ENCODE assay signal across 20 cellular contexts in the genomic region with DNA sequence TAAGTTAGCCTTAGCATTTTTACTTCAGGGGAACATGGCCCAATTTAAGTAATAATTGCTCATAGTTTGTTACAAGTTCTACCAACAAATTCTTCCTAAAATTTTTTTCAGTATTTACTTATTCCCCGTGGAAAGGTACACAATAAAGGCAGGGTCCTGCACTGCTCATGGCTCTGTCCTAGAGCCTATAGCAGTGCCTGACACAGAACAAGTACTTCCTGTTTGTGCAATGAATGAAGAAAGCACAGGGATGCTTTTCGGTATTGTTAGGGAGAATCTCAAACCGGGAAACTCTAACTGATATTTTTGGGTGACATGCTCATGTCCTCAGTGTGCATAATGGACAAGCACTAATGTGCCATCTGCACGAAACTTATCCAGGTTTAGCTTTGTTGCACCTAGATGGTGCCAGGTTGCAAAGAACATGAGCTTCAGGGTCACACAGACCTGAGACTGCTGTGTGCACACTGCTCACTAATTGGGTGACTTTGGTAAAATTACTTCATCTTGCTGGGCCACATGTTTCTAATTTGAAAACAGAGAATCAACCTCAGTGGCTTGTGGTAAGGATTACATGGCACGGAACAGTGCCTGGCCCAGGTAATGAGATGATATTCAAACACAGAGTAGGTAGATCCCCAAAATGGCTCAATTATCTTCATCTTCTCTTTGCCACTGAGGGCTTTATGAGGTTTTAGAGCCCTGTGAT.
A peak's percentile ranks its signal among the peaks of the same experiment; 100 is the strongest.
DNase-seq lines count a peak whose midpoint lies in the region; ATAC-seq, FAIRE-seq and TF ChIP-seq lines count a peak whose summit lies in the region.
"Had no signal": no experiment of that assay in that cellular context is flagged by ENCODE, and none has a peak within 500 bp of the region (broad histone marks: within the 10 kb centered on the region; RNA-seq: fewer than 3 reads in every experiment).

No MANE protein-coding gene starts in this region.

- H3K9me3 Mint-ChIP-seq in GM23338: no peaks in the 10 kb centered on the region

- intact Hi-C loops in sciatic nerve (cut with DNase I): no loop called here
- intact Hi-C loops in heart right ventricle (cut with DNase I): no loop called here

- H3K27ac ChIP-seq in GM23338 (ENCODE audit: low read depth) (no peak overlapping the region), small intestine (ENCODE audit: low read depth in 1 of 2, low read length in 1 of 2) (no peak overlapping the region), heart right ventricle (no peak overlapping the region)
- H3K27ac ChIP-seq: right lobe of liver, tibial artery had no signal

- TF ChIP-seq CTCF in GM12865 (IDR thresholded peaks at IDR 0.05; ENCODE audit: insufficient read depth, low read depth, low read length, missing control alignments): no peak
- TF ChIP-seq CTCF in GM23338 (conservative IDR thresholded peaks at IDR 0.05; ENCODE audit: low read depth in 2 of 2): no peak
- TF ChIP-seq CTCF in heart right ventricle (IDR thresholded peaks at IDR 0.05): no peak

- WGBS in small intestine, 3 donors: 78 to 83% (median 82%) methylated on average over 5 of the region's 5 CpGs
- WGBS in heart right ventricle, 2 donors: 85 to 94% methylated on average over 5 of the region's 5 CpGs

- no peaks in the 10 kb centered on the region for H3K27me3 ChIP-seq in GM23338 (ENCODE audit: insufficient read depth)
- H3K27me3 ChIP-seq in small intestine (ENCODE audit: control insufficient read depth in 2 of 2, insufficient read depth in 2 of 2, low read length in 2 of 2): no peaks in the 10 kb centered on the region
- no peaks in the 10 kb centered on the region for H3K27me3 ChIP-seq in heart right ventricle
- H3K27me3 ChIP-seq: right lobe of liver, tibial artery had no signal

- H3K36me3 ChIP-seq in GM23338 (ENCODE audit: insufficient read depth) (no peaks in the 10 kb centered on the region), small intestine (ENCODE audit: control insufficient read depth in 2 of 2, insufficient read depth in 2 of 2, low read length in 2 of 2) (no peaks in the 10 kb centered on the region), heart right ventricle (no peaks in the 10 kb centered on the region)
- H3K36me3 ChIP-seq: right lobe of liver, tibial artery had no signal

- no peaks in the 10 kb centered on the region for H4K20me1 ChIP-seq in GM23338 (replicated peaks; ENCODE audit: insufficient read depth)

- H3K4me3 Mint-ChIP-seq in GM23338: no peak overlapping the region
- H3K4me3 Mint-ChIP-seq: activated naive CD8-positive, alpha-beta T cell; CD4-positive, alpha-beta memory T cell had no signal

- DNase-seq in GM12865 (ENCODE audit: low read depth) (peak; percentile 54), GM23338 (ENCODE audit: low spot score) (no peak), sciatic nerve (ENCODE audit: low spot score) (no peak), small intestine (no peak), GF-D8 (lab: John Stamatoyannopoulos, UW) (no peak), heart right ventricle (no peak)
- DNase-seq: CD4-positive, alpha-beta memory T cell; dermis blood vessel endothelial cell; glutamatergic neuron; MM.1S; NCI-H1930; NCI-H69; right lobe of liver; stimulated activated CD4-positive, alpha-beta T cell treated with anti-CD3 and anti-CD28 coated beads, Interleukin-4, amount 100 ng/mL, for 1 hour; tibial artery had no signal

- H3K9me2 ChIP-seq in GM23338 (ENCODE audit: insufficient read depth): no peaks in the 10 kb centered on the region

- no peaks in the 10 kb centered on the region for H3K27me3 Mint-ChIP-seq in GM23338 (ENCODE audit: insufficient read depth, low read depth, poor library complexity)

- no peaks in the 10 kb centered on the region for H3F3A ChIP-seq in GM23338 (replicated peaks; ENCODE audit: low read depth)

- no peaks in the 10 kb centered on the region for H3K9me3 ChIP-seq in small intestine (ENCODE audit: control insufficient read depth, low read depth)
- H3K9me3 ChIP-seq in heart right ventricle: no peaks in the 10 kb centered on the region
- H3K9me3 ChIP-seq: right lobe of liver, tibial artery had no signal

- H3K27ac Mint-ChIP-seq in GM23338: no peak overlapping the region
- H3K27ac Mint-ChIP-seq: activated naive CD8-positive, alpha-beta T cell; CD4-positive, alpha-beta memory T cell had no signal

- H3K4me1 ChIP-seq in GM23338 (ENCODE audit: insufficient read depth) (no peaks in the 10 kb centered on the region), small intestine (ENCODE audit: control insufficient read depth in 2 of 2, insufficient read depth in 1 of 2, low read depth in 1 of 2, low read length in 1 of 2) (no peaks in the 10 kb centered on the region), heart right ventricle (no peaks in the 10 kb centered on the region)
- H3K4me1 ChIP-seq: right lobe of liver, tibial artery had no signal

- H3K4me2 ChIP-seq in GM23338: no peak overlapping the region

- no peaks in the 10 kb centered on the region for H3K36me3 Mint-ChIP-seq in GM23338 (ENCODE audit: low read depth)
- H3K36me3 Mint-ChIP-seq: activated naive CD8-positive, alpha-beta T cell; CD4-positive, alpha-beta memory T cell had no signal

- H3K4me3 ChIP-seq in GM12865 (ENCODE audit: low read depth, low read length) (no peak overlapping the region), GM23338 (no peak overlapping the region), small intestine (ENCODE audit: low read depth in 1 of 2, low read length in 2 of 2) (no peak overlapping the region), heart right ventricle (no peak overlapping the region)
- H3K4me3 ChIP-seq: right lobe of liver, tibial artery had no signal

- H3K79me2 ChIP-seq in GM23338 (replicated peaks; ENCODE audit: insufficient read depth): no peaks in the 10 kb centered on the region

- peak overlapping the region; percentile 72; the same call in 1 of the 2 replicates for H2AFZ ChIP-seq in GM23338

- FAIRE-seq in small intestine (lab: Jason Lieb, UNC): no peak
- FAIRE-seq: HepG2, islet of Langerhans had no signal

- H3K4me1 Mint-ChIP-seq in GM23338: no peaks in the 10 kb centered on the region
- H3K4me1 Mint-ChIP-seq: CD4-positive, alpha-beta memory T cell had no signal

- ATAC-seq in GM19023 (IDR thresholded peaks at IDR 0.05; ENCODE audit: unreplicated experiment) (peak; percentile 57), GM23338 (no peak), HG03342 (IDR thresholded peaks at IDR 0.05; ENCODE audit: unreplicated experiment) (peak; percentile 52), sciatic nerve (no peak), heart right ventricle (no peak)
- ATAC-seq: right lobe of liver had no signal

TF ChIP-seq in GM23338, 12 proteins besides CTCF, POLR2A, EP300 and RAD21:
- TF ChIP-seq NANOG (IDR thresholded peaks at IDR 0.05; ENCODE audit: borderline replicate concordance): no peak
TF ChIP-seq in GM23338: peak in this region for 0.

Comparison
In these comparisons a context has a peak if more than half of its experiments do, and no peak if none do; other contexts are left out.
1. ATAC-seq: peak in GM19023 (single experiment) and HG03342 (single experiment); none in GM23338 (single experiment), sciatic nerve (single experiment) and heart right ventricle (0 of 8).